Comparison of ENCODE assay signal across 7 cellular contexts in genomic region chr10:88423732-88424131, GRCh38.
"Had no signal": no experiment of that assay in that cellular context is flagged by ENCODE, and none has a peak within 500 bp of the region (broad histone marks: within the 10 kb centered on the region; RNA-seq: fewer than 3 reads in every experiment).

No MANE protein-coding gene starts in this region.

- ATAC-seq: GM12878 had no signal

- FAIRE-seq: G401.6, GM12878, GM12892, GM18507, GM19239 had no signal

- H3K4me3 ChIP-seq: GM12878 had no signal

- DNase-seq: GDM1, GF-D8 had no signal
